ENCODE assay signal across 8 cellular contexts in genomic region chr4:3531306-3531886, GRCh38. TPM values are rescaled to one million over a fixed set of nuclear protein-coding genes. Genes with fewer than 3 reads are reported as not detected.
DNase-seq lines count a peak whose midpoint lies in the region; ATAC-seq and TF ChIP-seq lines count a peak whose summit lies in the region.

No MANE protein-coding gene starts in this region.

- peak overlapping the region; percentile 18 for H3K27ac Mint-ChIP-seq in CD4-positive, alpha-beta T cell
- peak overlapping the region; percentile 94 for H3K27ac Mint-ChIP-seq in dendritic cell treated with granulocyte-macrophage colony-stimulating factor and Interleukin-4, amounts not matched to agents 40 ng/mL and 50 ng/mL, for 4 days

- intact Hi-C loops in CD4-positive, alpha-beta T cell (cut with DNase I, micrococcal nuclease) = loop anchor here in 1 of 2 experiments (5.0 to 10.0 kb wide), 3 partner anchors 426 to 1287 kb away; partner anchors contain the start of genes FAM193A, HAUS3 and POLN
- intact Hi-C loops in dendritic cell treated with granulocyte-macrophage colony-stimulating factor and Interleukin-4, amounts not matched to agents 40 ng/mL and 50 ng/mL, for 4 days (cut with micrococcal nuclease) = loop anchor here (5.0 kb wide), 1 partner anchor 426 kb away; no protein-coding TSS in a partner anchor
- intact Hi-C loops in mucosa of descending colon (cut with DNase I, micrococcal nuclease) = no loop called here

- H3K4me3 ChIP-seq in KMS-11 (IDR thresholded peaks at IDR 0.05; ENCODE audit: insufficient read depth, low read depth, low read length) (peak overlapping the region; percentile 44), mucosa of descending colon (peak overlapping the region; percentile 80)

- no peaks in the 10 kb centered on the region for H3K27me3 Mint-ChIP-seq in CD4-positive, alpha-beta T cell
- peaks cover 28% of the 10 kb centered on the region for H3K27me3 Mint-ChIP-seq in dendritic cell treated with granulocyte-macrophage colony-stimulating factor and Interleukin-4, amounts not matched to agents 40 ng/mL and 50 ng/mL, for 4 days

- CTCF ChIA-PET in CD4-positive, alpha-beta T cell (lab: Charles Lee) = no interaction called here

- H3K36me3 Mint-ChIP-seq in CD4-positive, alpha-beta T cell (ENCODE audit: low read depth) = peaks cover 35% of the 10 kb centered on the region
- peaks cover 58% of the 10 kb centered on the region for H3K36me3 Mint-ChIP-seq in dendritic cell treated with granulocyte-macrophage colony-stimulating factor and Interleukin-4, amounts not matched to agents 40 ng/mL and 50 ng/mL, for 4 days (ENCODE audit: low read depth)

- no peak overlapping the region for H3K27ac ChIP-seq in CD4-positive, alpha-beta T cell (ENCODE audit: low read depth, low read length)
- no peak overlapping the region for H3K27ac ChIP-seq in KMS-11

- H2AFZ ChIP-seq in KMS-11 (ENCODE audit: low read depth) = peak overlapping the region; percentile 30; the same call in 1 of the 2 replicates

- POLR2A ChIA-PET in CD4-positive, alpha-beta T cell (lab: Charles Lee) = interaction anchor here (0.6 kb wide), 1 partner anchor 1038 kb away, joined by 4 read pairs; no protein-coding TSS in a partner anchor

- no peak for ATAC-seq in CD4-positive, alpha-beta T cell (ENCODE audit: poor library complexity)
- ATAC-seq in mucosa of descending colon = peak; percentile 15
- ATAC-seq in GM19023 (IDR thresholded peaks at IDR 0.05; ENCODE audit: unreplicated experiment) = no peak
- no peak for ATAC-seq in GM18909 (IDR thresholded peaks at IDR 0.05; ENCODE audit: poor library complexity, unreplicated experiment)

- H3K4me1 Mint-ChIP-seq in CD4-positive, alpha-beta T cell (ENCODE audit: low read depth) = peaks cover 43% of the 10 kb centered on the region
- H3K4me1 Mint-ChIP-seq in dendritic cell treated with granulocyte-macrophage colony-stimulating factor and Interleukin-4, amounts not matched to agents 40 ng/mL and 50 ng/mL, for 4 days (ENCODE audit: low read depth) = peaks cover 55% of the 10 kb centered on the region

- H3K9me3 Mint-ChIP-seq in CD4-positive, alpha-beta T cell = no peaks in the 10 kb centered on the region
- no peaks in the 10 kb centered on the region for H3K9me3 Mint-ChIP-seq in dendritic cell treated with granulocyte-macrophage colony-stimulating factor and Interleukin-4, amounts not matched to agents 40 ng/mL and 50 ng/mL, for 4 days

- no peaks in the 10 kb centered on the region for H4K20me1 ChIP-seq in KMS-11 (ENCODE audit: insufficient read depth)

- H3K36me3 ChIP-seq in KMS-11 (ENCODE audit: insufficient read depth) (no peaks in the 10 kb centered on the region), mucosa of descending colon (ENCODE audit: low read depth) (no peaks in the 10 kb centered on the region)

- peak overlapping the region; percentile 73 for H3K4me2 ChIP-seq in KMS-11

- TF ChIP-seq CTCF in CD4-positive, alpha-beta T cell (IDR thresholded peaks at IDR 0.05) = no peak
- TF ChIP-seq CTCF in KMS-11 (conservative IDR thresholded peaks at IDR 0.05; ENCODE audit: low read depth, low read length) = no peak
- no peak for TF ChIP-seq CTCF in mucosa of descending colon (IDR thresholded peaks at IDR 0.05)

- H3K4me1 ChIP-seq in KMS-11 (ENCODE audit: low read depth, poor library complexity, severe bottlenecking) (no peaks in the 10 kb centered on the region), mucosa of descending colon (ENCODE audit: low read depth) (peaks cover 18% of the 10 kb centered on the region)

- DNase-seq in CD4-positive, alpha-beta T cell = no peak
- DNase-seq in mucosa of descending colon (peak in 2 of 3 donors; percentile 16 to 44), ureter (ENCODE audit: low spot score) (no peak), amniotic stem cell (lab: John Stamatoyannopoulos, UW) (no peak)

- H3K79me2 ChIP-seq in KMS-11 (ENCODE audit: insufficient read depth, low read depth) = peaks cover 6% of the 10 kb centered on the region; the same call in 1 of the 2 replicates

- H3K27me3 ChIP-seq in CD4-positive, alpha-beta T cell (ENCODE audit: control insufficient read depth, insufficient read depth, low read length) = no peaks in the 10 kb centered on the region
- peaks cover 3% of the 10 kb centered on the region; the same call in 1 of the 2 replicates for H3K27me3 ChIP-seq in KMS-11 (ENCODE audit: insufficient read depth, low read depth)

- peak overlapping the region; percentile 100 for H3K4me3 Mint-ChIP-seq in CD4-positive, alpha-beta T cell
- H3K4me3 Mint-ChIP-seq in dendritic cell treated with granulocyte-macrophage colony-stimulating factor and Interleukin-4, amounts not matched to agents 40 ng/mL and 50 ng/mL, for 4 days = peak overlapping the region; percentile 100

- no peaks in the 10 kb centered on the region for H3K9me3 ChIP-seq in CD4-positive, alpha-beta T cell (ENCODE audit: control insufficient read depth, low read length)
- H3K9me3 ChIP-seq in mucosa of descending colon = no peaks in the 10 kb centered on the region

- peak overlapping the region; percentile 69; the same call in 1 of the 2 replicates for H3K9ac ChIP-seq in KMS-11

RNA-seq across cellular contexts. Expression of gene LRPAP1, which starts 0.8 kb away (rescaled TPM):
- 10 to 100 TPM; 84.2 to 88.0 TPM for total RNA-seq in CD4-positive, alpha-beta T cell
- total RNA-seq in mucosa of descending colon (100 to 1,000 TPM; 109 to 139 (median 137) TPM), ureter (145 TPM)

Comparison
In these comparisons a context has a peak if more than half of its experiments do, and no peak if none do; other contexts are left out.
1. DNase-seq: peak in mucosa of descending colon (2 of 3); none in CD4-positive, alpha-beta T cell (0 of 10), ureter (single experiment) and amniotic stem cell (single experiment).